Comparison of ENCODE assay signal across 1 cellular context in the genomic region with DNA sequence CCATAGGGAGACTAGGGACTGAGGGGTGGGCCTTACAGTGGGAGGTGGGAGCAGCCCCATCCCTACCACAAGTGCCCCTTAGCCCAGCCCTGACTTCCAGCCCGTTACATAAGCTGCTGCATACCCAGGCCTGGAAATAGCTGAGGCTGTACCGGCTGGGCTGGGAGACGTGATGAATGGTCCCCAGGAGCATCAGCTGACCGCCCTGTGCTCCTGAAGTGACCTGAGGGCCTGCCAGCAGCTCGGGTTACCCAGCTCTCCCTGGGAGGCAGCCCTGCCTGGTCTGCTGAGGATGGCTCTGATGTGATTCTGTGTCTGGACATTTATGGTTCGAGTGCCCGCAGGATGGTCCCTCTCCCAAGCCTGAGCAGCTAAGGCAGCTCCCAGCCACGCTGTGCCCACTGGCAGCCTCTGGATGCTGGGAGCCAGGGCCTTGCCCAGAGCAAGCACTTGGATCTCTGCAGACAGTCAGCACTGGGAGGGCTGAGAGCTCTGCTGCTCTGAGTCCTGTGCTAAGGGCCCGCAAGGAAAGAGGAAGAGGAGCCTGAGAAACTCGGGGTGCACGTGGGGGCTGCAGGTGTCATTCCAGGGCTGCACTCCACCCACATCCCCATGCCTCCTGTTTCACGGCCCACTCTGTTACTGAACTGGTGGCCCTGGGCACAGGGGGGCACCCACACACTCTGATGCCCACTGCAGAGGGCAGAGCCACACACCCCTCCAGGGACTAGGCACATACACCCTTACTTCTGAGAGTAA.
TF ChIP-seq lines count a peak whose summit lies in the region.

No MANE protein-coding gene starts in this region.

TF ChIP-seq in IMR-90, 13 proteins besides CTCF, POLR2A, EP300 and RAD21:
- no peak for TF ChIP-seq BHLHE40 (IDR thresholded peaks at IDR 0.05; ENCODE audit: low read depth, low read length)
- no peak for TF ChIP-seq MXI1 (IDR thresholded peaks at IDR 0.05; ENCODE audit: borderline replicate concordance, low read depth, low read length)
- TF ChIP-seq CHD1 (IDR thresholded peaks at IDR 0.05; ENCODE audit: low read depth, low read length): no peak
- TF ChIP-seq, protein P1, sequence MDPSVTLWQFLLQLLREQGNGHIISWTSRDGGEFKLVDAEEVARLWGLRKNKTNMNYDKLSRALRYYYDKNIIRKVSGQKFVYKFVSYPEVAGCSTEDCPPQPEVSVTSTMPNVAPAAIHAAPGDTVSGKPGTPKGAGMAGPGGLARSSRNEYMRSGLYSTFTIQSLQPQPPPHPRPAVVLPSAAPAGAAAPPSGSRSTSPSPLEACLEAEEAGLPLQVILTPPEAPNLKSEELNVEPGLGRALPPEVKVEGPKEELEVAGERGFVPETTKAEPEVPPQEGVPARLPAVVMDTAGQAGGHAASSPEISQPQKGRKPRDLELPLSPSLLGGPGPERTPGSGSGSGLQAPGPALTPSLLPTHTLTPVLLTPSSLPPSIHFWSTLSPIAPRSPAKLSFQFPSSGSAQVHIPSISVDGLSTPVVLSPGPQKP (IDR thresholded peaks at IDR 0.05; ENCODE audit: borderline replicate concordance, low read depth, low read length): no peak
- TF ChIP-seq FOS (IDR thresholded peaks at IDR 0.05; ENCODE audit: low read depth, low read length): no peak
- TF ChIP-seq, protein P2, sequence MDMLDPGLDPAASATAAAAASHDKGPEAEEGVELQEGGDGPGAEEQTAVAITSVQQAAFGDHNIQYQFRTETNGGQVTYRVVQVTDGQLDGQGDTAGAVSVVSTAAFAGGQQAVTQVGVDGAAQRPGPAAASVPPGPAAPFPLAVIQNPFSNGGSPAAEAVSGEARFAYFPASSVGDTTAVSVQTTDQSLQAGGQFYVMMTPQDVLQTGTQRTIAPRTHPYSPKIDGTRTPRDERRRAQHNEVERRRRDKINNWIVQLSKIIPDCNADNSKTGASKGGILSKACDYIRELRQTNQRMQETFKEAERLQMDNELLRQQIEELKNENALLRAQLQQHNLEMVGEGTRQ (IDR thresholded peaks at IDR 0.05; ENCODE audit: low read depth, low read length): no peak
- TF ChIP-seq RCOR1 (IDR thresholded peaks at IDR 0.05; ENCODE audit: insufficient replicate concordance, low read length): no peak
- no peak for TF ChIP-seq CEBPB (IDR thresholded peaks at IDR 0.05; ENCODE audit: low read depth, low read length)
- no peak for TF ChIP-seq MAFK (IDR thresholded peaks at IDR 0.05; ENCODE audit: low read depth, low read length)
- TF ChIP-seq RFX5 (IDR thresholded peaks at IDR 0.05; ENCODE audit: low read depth, low read length): no peak
- TF ChIP-seq NFE2L2 (IDR thresholded peaks at IDR 0.05; ENCODE audit: low read depth, low read length): no peak
- no peak for TF ChIP-seq SMC3 (IDR thresholded peaks at IDR 0.05; ENCODE audit: low read depth, low read length)
- TF ChIP-seq MAZ (IDR thresholded peaks at IDR 0.05; ENCODE audit: borderline replicate concordance, low read depth, low read length): no peak
